Comparison of ENCODE assay signal across 8 cellular contexts in the genomic region with DNA sequence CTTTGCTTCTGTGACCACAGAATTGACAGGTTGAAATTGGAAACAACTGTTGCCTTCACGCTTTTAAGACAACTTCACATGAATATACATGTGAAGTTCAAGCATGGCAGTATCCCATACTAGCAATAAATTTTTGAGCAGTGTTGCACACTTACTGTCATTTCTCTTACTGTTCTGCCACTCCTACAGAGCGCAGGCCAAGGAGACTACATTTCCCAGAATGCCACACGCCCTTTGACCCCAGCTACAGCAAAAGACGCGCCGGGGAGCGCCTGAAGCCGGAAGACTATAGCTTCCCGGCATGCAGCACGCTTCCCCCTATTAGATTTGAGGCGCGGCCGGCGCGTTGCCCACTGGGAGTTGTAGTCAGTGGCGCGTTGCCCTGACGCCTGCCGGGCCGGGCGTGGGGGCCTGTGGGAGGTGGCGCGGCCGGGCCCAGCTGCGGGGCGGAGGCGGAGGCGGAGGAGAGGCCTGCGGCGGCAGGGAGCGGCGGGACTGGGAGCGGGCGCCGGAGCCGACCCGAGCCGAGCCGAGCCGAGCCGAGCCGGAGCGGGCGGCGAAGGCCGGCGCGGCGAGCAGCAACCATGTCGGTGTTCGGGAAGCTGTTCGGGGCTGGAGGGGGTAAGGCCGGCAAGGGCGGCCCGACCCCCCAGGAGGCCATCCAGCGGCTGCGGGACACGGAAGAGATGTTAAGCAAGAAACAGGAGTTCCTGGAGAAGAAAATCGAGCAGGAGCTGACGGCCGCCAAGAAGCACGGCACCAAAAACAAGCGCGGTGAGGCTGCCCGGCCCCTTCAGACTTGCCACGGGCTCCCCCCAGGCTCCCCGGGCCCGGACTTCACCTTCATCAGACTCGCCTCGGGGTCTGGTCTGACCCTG. TPM values are rescaled to one million over a fixed set of nuclear protein-coding genes. Genes with fewer than 3 reads are reported as not detected.
A peak's percentile ranks its signal among the peaks of the same experiment; 100 is the strongest.
DNase-seq lines count a peak whose midpoint lies in the region; ATAC-seq and TF ChIP-seq lines count a peak whose summit lies in the region.

A gene with protein sequence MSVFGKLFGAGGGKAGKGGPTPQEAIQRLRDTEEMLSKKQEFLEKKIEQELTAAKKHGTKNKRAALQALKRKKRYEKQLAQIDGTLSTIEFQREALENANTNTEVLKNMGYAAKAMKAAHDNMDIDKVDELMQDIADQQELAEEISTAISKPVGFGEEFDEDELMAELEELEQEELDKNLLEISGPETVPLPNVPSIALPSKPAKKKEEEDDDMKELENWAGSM (plus strand): TSS at position 464 of the 878 bp plus-strand sequence. CDS start 121 bp downstream, at position 585.

- H3K36me3 Mint-ChIP-seq in endodermal cell (ENCODE audit: low read depth) = peaks cover 15% of the 10 kb centered on the region

- TF ChIP-seq CTCF in endodermal cell (conservative IDR thresholded peaks at IDR 0.05) = no peak

- H3K4me1 Mint-ChIP-seq in endodermal cell = peaks cover 30% of the 10 kb centered on the region

- H3K4me3 ChIP-seq in NT2/D1 (ENCODE audit: insufficient read length, low read depth) (peak within 1 kb of the TSS; percentile 84), endodermal cell (ENCODE audit: low read length) (peak within 1 kb of the TSS; percentile 85)

- peak; percentile 98 for ATAC-seq in GM21381 (IDR thresholded peaks at IDR 0.05; ENCODE audit: unreplicated experiment)

- H3K4me1 ChIP-seq in NT2/D1 (ENCODE audit: insufficient read depth, insufficient read length) (no peaks in the 10 kb centered on the region), endodermal cell (ENCODE audit: control insufficient read depth, insufficient read depth, low read length) (peaks cover 6% of the 10 kb centered on the region)

- H3K27me3 ChIP-seq in NT2/D1 (ENCODE audit: insufficient read depth, insufficient read length) = no peaks in the 10 kb centered on the region
- H3K27me3 ChIP-seq in endodermal cell (ENCODE audit: control insufficient read depth, insufficient read depth, low read length, poor library complexity, severe bottlenecking) = no peaks in the 10 kb centered on the region

- H3K9me3 ChIP-seq in NT2/D1 (ENCODE audit: insufficient read depth, low read length) (no peaks in the 10 kb centered on the region), endodermal cell (ENCODE audit: control insufficient read depth, low read length) (no peaks in the 10 kb centered on the region)

- peak within 1 kb of the TSS; percentile 97 for H3K4me3 Mint-ChIP-seq in endodermal cell

- 0 to 4% methylated on average over 18 to 70 of the region's 70 CpGs for WGBS in endodermal cell (ENCODE audit: insufficient coverage in 1 of 2, insufficient read length in 1 of 2), 2 experiments

- H3K27me3 Mint-ChIP-seq in endodermal cell (ENCODE audit: insufficient read depth) = no peaks in the 10 kb centered on the region

- H3K9ac ChIP-seq in NT2/D1 (ENCODE audit: insufficient read length, low read depth) (peak within 1 kb of the TSS; percentile 97), endodermal cell (ENCODE audit: extremely low read depth, low read length, poor library complexity, severe bottlenecking) (peak within 1 kb of the TSS; percentile 81)

- peak within 1 kb of the TSS; percentile 93 for H3K27ac Mint-ChIP-seq in endodermal cell

- peaks cover 24% of the 10 kb centered on the region for H3K36me3 ChIP-seq in NT2/D1 (ENCODE audit: insufficient read depth, insufficient read length, low read length)
- H3K36me3 ChIP-seq in endodermal cell (ENCODE audit: control insufficient read depth, insufficient read depth, low read length) = peaks cover 11% of the 10 kb centered on the region

- DNase-seq in COR-L47 (lab: John Stamatoyannopoulos, UW) (peak; percentile 99), HUDEP-2 (lab: John Stamatoyannopoulos, UW; ENCODE audit: unreplicated experiment in 76 of 76) (peak; percentile 43 to 100 (median 97)), NT2/D1 (ENCODE audit: low read depth, low spot score) (peak; percentile 97), endodermal cell (peak; percentile 99), mesenteric fat pad (ENCODE audit: low spot score) (peak; percentile 100)
- DNase-seq in activated CD8-positive, alpha-beta memory T cell treated with anti-CD3 and anti-CD28 coated beads, Interleukin-2, amount 50 U/mL, for 1 hour (ENCODE audit: extremely low read depth) = peak; percentile 95
- peak; percentile 92 for DNase-seq in stimulated activated CD8-positive, alpha-beta memory T cell treated with anti-CD3 and anti-CD28 coated beads, Interleukin-15, amount 100 ng/mL, for 24 hours (ENCODE audit: low read depth)

- H3K27ac ChIP-seq in endodermal cell (ENCODE audit: low read depth, low read length) = peak within 1 kb of the TSS; percentile 33

- H3K9me3 Mint-ChIP-seq in endodermal cell = no peaks in the 10 kb centered on the region

RNA-seq across cellular contexts. Expression of the gene that starts here (rescaled TPM):
- total RNA-seq in endodermal cell (100 to 1,000 TPM in 1 of 2 donors, 10 to 100 TPM in 1; 81.5 to 116 TPM), mesenteric fat pad (85.2 TPM)
- polyA plus RNA-seq in endodermal cell (2013, experiment 1 of 2) = 74.7 TPM
- polyA plus RNA-seq in endodermal cell (2013, experiment 2 of 2) = 71.3 TPM

Comparison
In these comparisons a context has a peak if more than half of its experiments do, and no peak if none do; other contexts are left out.
1. Peak in every context shown above with its lines: DNase-seq, ATAC-seq, H3K4me3 ChIP-seq and H3K27ac ChIP-seq.